ENCODE assay signal across 16 cellular contexts in genomic region chr12:112008918-112009317, GRCh38.
"Had no signal": no experiment of that assay in that cellular context is flagged by ENCODE, and none has a peak within 500 bp of the region (broad histone marks: within the 10 kb centered on the region; RNA-seq: fewer than 3 reads in every experiment).

No MANE protein-coding gene starts in this region.

- H3K27ac ChIP-seq: brain microvascular endothelial cell, foreskin keratinocyte, neural progenitor cell, sigmoid colon, spleen, upper lobe of right lung had no signal

- DNase-seq: activated CD4-positive, alpha-beta T cell treated with anti-CD3 and anti-CD28 coated beads, Interleukin-2, amount 10 ng/mL, durations not matched to agents 7 days and 5 days; activated CD4-positive, CD25-positive, alpha-beta regulatory T cell; activated naive CD4-positive, alpha-beta T cell treated with anti-CD3 and anti-CD28 coated beads, Interleukin-2, amount 50 U/mL, for 16 hours; activated T-cell treated with anti-CD3 and anti-CD28 coated beads, Interleukin-2, amount 50 U/mL, for 1 hour; brain microvascular endothelial cell; cortex of kidney; effector memory CD4-positive, alpha-beta T cell; foreskin keratinocyte; immature natural killer cell; mesendoderm; sigmoid colon; spleen; stimulated activated naive CD8-positive, alpha-beta T cell treated with anti-CD3 and anti-CD28 coated beads, Interleukin-15, amount 100 ng/mL, for 72 hours; upper lobe of right lung had no signal

- H3K4me3 ChIP-seq: neural progenitor cell, sigmoid colon, spleen, upper lobe of right lung had no signal

- H2AFZ ChIP-seq: neural progenitor cell had no signal

- H3K27me3 ChIP-seq: brain microvascular endothelial cell, foreskin keratinocyte, neural progenitor cell, sigmoid colon, spleen, upper lobe of right lung had no signal

- H3K4me2 ChIP-seq: neural progenitor cell had no signal

- ATAC-seq: foreskin keratinocyte; stimulated activated naive CD8-positive, alpha-beta T cell treated with anti-CD3 and anti-CD28 coated beads, Interleukin-15, amount 100 ng/mL, for 72 hours; upper lobe of right lung had no signal

- H3K36me3 ChIP-seq: brain microvascular endothelial cell, neural progenitor cell, sigmoid colon, upper lobe of right lung had no signal

- H3K4me3 Mint-ChIP-seq: activated CD4-positive, alpha-beta T cell treated with anti-CD3 and anti-CD28 coated beads, Interleukin-2, amount 10 ng/mL, durations not matched to agents 7 days and 5 days; central memory CD8-positive, alpha-beta T cell; immature natural killer cell; neural progenitor cell; stimulated activated naive CD8-positive, alpha-beta T cell treated with anti-CD3 and anti-CD28 coated beads, Interleukin-15, amount 100 ng/mL, for 72 hours had no signal

- H3K27ac Mint-ChIP-seq: activated CD4-positive, alpha-beta T cell treated with anti-CD3 and anti-CD28 coated beads, Interleukin-2, amount 10 ng/mL, durations not matched to agents 7 days and 5 days; neural progenitor cell; stimulated activated naive CD8-positive, alpha-beta T cell treated with anti-CD3 and anti-CD28 coated beads, Interleukin-15, amount 100 ng/mL, for 72 hours had no signal

- H3K27me3 Mint-ChIP-seq: activated CD4-positive, alpha-beta T cell treated with anti-CD3 and anti-CD28 coated beads, Interleukin-2, amount 10 ng/mL, durations not matched to agents 7 days and 5 days; central memory CD8-positive, alpha-beta T cell; stimulated activated naive CD8-positive, alpha-beta T cell treated with anti-CD3 and anti-CD28 coated beads, Interleukin-15, amount 100 ng/mL, for 72 hours had no signal

- H3K9me3 Mint-ChIP-seq: central memory CD8-positive, alpha-beta T cell; immature natural killer cell; neural progenitor cell; stimulated activated naive CD8-positive, alpha-beta T cell treated with anti-CD3 and anti-CD28 coated beads, Interleukin-15, amount 100 ng/mL, for 72 hours had no signal

- H3K9me3 ChIP-seq: sigmoid colon, spleen, upper lobe of right lung had no signal

- H3K9ac ChIP-seq: neural progenitor cell had no signal
